Comparison of ENCODE assay signal across 1 cellular context in the genomic region with DNA sequence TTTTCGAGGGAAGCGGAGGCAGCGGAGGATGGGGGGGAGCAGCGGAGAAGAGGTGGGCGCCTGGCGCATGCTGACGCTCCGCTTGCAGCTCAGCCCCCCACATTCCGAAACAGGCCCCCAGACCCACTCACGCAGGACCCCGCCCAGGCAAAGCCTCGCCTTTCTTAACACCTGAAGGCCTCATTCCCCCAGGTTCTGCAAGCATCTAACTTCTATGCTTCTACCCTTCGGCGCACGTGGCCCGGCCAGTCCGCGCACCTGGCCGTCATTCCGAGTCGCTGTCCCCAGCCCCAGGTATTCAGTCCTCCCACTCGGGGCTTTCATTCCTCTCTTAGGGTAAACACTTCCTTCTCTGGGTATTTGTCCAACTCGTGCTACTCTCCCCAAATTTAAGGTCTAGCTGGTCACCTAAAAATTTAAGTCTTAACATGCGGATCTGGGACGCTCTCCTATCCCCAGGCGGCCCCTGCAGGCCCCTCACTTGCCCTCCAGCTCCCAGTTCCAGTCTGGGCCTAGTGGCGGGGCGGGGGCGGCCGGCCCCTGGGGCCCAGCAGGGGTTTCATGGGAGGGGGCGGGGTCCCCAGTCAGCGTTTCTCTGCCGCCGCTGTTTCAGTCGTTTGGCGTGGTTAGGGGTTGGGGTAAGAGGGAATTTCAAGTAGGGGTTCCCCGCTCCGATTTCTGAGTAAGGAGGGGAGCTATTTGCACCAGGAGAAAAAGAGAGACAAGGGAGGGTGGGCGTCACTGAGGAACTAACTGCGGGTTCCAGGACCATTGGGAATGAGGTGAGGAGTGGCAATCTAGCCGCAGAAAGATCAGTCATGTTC.
TF ChIP-seq lines count a peak whose summit lies in the region.

No MANE protein-coding gene starts in this region.

TF ChIP-seq in HEK293, 187 proteins besides CTCF, POLR2A, EP300 and RAD21 (continued from another document and continues in another):
- TF ChIP-seq TCF7L2 (IDR thresholded peaks at IDR 0.05; ENCODE audit: borderline replicate concordance, low read depth, low read length) (no peak), ZNF324 (tag by site-specific recombination; IDR thresholded peaks at IDR 0.05) (no peak), ZFHX2 (tag by site-specific recombination; conservative IDR thresholded peaks at IDR 0.05) (peak; percentile 57; the same call in 1 of the 2 replicates), ZNF701 (tag by site-specific recombination; IDR thresholded peaks at IDR 0.05) (no peak), ZBTB48 (tag by site-specific recombination; IDR thresholded peaks at IDR 0.05) (peak; percentile 91), ZNF2 (tag by site-specific recombination; IDR thresholded peaks at IDR 0.05) (no peak), ZNF510 (tag by site-specific recombination; IDR thresholded peaks at IDR 0.05; ENCODE audit: insufficient replicate concordance) (no peak), ZNF184 (tag by site-specific recombination; IDR thresholded peaks at IDR 0.05) (no peak), ZNF48 (tag by site-specific recombination; IDR thresholded peaks at IDR 0.05) (no peak), ZNF529 (tag by site-specific recombination; IDR thresholded peaks at IDR 0.05; ENCODE audit: insufficient replicate concordance) (no peak), ZNF626 (tag by site-specific recombination; IDR thresholded peaks at IDR 0.05) (no peak), ZNF544 (tag by site-specific recombination; IDR thresholded peaks at IDR 0.05) (no peak), ZNF830 (tag by site-specific recombination; IDR thresholded peaks at IDR 0.05; ENCODE audit: low read depth) (no peak), KLF10 (tag by site-specific recombination; IDR thresholded peaks at IDR 0.05) (no peak), ZNF76 (tag by site-specific recombination; IDR thresholded peaks at IDR 0.05; ENCODE audit: borderline replicate concordance, low read depth) (no peak), PRDM10 (tag by site-specific recombination; IDR thresholded peaks at IDR 0.05) (peak; percentile 92), GLIS2 (tag by site-specific recombination; IDR thresholded peaks at IDR 0.05) (peak; percentile 13), ZNF791 (tag by site-specific recombination; IDR thresholded peaks at IDR 0.05) (no peak), ZBTB17 (tag by site-specific recombination; IDR thresholded peaks at IDR 0.05) (no peak), ZFP69B (tag by site-specific recombination; IDR thresholded peaks at IDR 0.05) (peak; percentile 23; the same call in 1 of the 2 replicates), FEZF1 (tag by site-specific recombination; IDR thresholded peaks at IDR 0.05) (no peak), ZBTB1 (tag by site-specific recombination; IDR thresholded peaks at IDR 0.05) (no peak), KLF1 (tag by site-specific recombination; IDR thresholded peaks at IDR 0.05) (0 out of 2 replicates have a peak, but pooled peaks have one; percentile 31), ZBTB8A (tag by site-specific recombination; IDR thresholded peaks at IDR 0.05) (peak; percentile 10), ZXDB (tag by site-specific recombination; IDR thresholded peaks at IDR 0.05) (peak; percentile 90), ZNF114 (tag by site-specific recombination; IDR thresholded peaks at IDR 0.05) (no peak), ZBTB26 (tag by site-specific recombination; optimal IDR thresholded peaks at IDR 0.05) (no peak), ZBTB6 (tag by site-specific recombination; IDR thresholded peaks at IDR 0.05) (no peak), ZNF112 (tag by site-specific recombination; IDR thresholded peaks at IDR 0.05) (no peak), ZNF777 (tag by site-specific recombination; IDR thresholded peaks at IDR 0.05; ENCODE audit: borderline replicate concordance) (no peak), RBAK (tag by site-specific recombination; IDR thresholded peaks at IDR 0.05) (no peak), WT1 (tag by site-specific recombination; IDR thresholded peaks at IDR 0.05) (0 out of 2 replicates have a peak, but pooled peaks have one; percentile 24), KLF9 (tag by site-specific recombination; IDR thresholded peaks at IDR 0.05; ENCODE audit: low read depth) (peak; percentile 75), ZNF202 (tag by site-specific recombination; IDR thresholded peaks at IDR 0.05; ENCODE audit: borderline replicate concordance) (no peak), ZNF768 (tag by site-specific recombination; IDR thresholded peaks at IDR 0.05) (no peak)
- TF ChIP-seq, protein P1, sequence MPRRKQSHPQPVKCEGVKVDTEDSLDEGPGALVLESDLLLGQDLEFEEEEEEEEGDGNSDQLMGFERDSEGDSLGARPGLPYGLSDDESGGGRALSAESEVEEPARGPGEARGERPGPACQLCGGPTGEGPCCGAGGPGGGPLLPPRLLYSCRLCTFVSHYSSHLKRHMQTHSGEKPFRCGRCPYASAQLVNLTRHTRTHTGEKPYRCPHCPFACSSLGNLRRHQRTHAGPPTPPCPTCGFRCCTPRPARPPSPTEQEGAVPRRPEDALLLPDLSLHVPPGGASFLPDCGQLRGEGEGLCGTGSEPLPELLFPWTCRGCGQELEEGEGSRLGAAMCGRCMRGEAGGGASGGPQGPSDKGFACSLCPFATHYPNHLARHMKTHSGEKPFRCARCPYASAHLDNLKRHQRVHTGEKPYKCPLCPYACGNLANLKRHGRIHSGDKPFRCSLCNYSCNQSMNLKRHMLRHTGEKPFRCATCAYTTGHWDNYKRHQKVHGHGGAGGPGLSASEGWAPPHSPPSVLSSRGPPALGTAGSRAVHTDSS (tag by site-specific recombination; IDR thresholded peaks at IDR 0.05) = no peak
- TF ChIP-seq, protein P2, sequence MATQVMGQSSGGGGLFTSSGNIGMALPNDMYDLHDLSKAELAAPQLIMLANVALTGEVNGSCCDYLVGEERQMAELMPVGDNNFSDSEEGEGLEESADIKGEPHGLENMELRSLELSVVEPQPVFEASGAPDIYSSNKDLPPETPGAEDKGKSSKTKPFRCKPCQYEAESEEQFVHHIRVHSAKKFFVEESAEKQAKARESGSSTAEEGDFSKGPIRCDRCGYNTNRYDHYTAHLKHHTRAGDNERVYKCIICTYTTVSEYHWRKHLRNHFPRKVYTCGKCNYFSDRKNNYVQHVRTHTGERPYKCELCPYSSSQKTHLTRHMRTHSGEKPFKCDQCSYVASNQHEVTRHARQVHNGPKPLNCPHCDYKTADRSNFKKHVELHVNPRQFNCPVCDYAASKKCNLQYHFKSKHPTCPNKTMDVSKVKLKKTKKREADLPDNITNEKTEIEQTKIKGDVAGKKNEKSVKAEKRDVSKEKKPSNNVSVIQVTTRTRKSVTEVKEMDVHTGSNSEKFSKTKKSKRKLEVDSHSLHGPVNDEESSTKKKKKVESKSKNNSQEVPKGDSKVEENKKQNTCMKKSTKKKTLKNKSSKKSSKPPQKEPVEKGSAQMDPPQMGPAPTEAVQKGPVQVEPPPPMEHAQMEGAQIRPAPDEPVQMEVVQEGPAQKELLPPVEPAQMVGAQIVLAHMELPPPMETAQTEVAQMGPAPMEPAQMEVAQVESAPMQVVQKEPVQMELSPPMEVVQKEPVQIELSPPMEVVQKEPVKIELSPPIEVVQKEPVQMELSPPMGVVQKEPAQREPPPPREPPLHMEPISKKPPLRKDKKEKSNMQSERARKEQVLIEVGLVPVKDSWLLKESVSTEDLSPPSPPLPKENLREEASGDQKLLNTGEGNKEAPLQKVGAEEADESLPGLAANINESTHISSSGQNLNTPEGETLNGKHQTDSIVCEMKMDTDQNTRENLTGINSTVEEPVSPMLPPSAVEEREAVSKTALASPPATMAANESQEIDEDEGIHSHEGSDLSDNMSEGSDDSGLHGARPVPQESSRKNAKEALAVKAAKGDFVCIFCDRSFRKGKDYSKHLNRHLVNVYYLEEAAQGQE (tag by site-specific recombination; IDR thresholded peaks at IDR 0.05) = 0 out of 2 replicates have a peak, but pooled peaks have one; percentile 26
- TF ChIP-seq, protein P3, sequence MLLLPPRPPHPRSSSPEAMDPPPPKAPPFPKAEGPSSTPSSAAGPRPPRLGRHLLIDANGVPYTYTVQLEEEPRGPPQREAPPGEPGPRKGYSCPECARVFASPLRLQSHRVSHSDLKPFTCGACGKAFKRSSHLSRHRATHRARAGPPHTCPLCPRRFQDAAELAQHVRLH (tag by site-specific recombination; IDR thresholded peaks at IDR 0.05) = no peak
- TF ChIP-seq, protein P4, sequence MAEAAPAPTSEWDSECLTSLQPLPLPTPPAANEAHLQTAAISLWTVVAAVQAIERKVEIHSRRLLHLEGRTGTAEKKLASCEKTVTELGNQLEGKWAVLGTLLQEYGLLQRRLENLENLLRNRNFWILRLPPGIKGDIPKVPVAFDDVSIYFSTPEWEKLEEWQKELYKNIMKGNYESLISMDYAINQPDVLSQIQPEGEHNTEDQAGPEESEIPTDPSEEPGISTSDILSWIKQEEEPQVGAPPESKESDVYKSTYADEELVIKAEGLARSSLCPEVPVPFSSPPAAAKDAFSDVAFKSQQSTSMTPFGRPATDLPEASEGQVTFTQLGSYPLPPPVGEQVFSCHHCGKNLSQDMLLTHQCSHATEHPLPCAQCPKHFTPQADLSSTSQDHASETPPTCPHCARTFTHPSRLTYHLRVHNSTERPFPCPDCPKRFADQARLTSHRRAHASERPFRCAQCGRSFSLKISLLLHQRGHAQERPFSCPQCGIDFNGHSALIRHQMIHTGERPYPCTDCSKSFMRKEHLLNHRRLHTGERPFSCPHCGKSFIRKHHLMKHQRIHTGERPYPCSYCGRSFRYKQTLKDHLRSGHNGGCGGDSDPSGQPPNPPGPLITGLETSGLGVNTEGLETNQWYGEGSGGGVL (tag by site-specific recombination; IDR thresholded peaks at IDR 0.05) = peak; percentile 55
- TF ChIP-seq, protein P5, sequence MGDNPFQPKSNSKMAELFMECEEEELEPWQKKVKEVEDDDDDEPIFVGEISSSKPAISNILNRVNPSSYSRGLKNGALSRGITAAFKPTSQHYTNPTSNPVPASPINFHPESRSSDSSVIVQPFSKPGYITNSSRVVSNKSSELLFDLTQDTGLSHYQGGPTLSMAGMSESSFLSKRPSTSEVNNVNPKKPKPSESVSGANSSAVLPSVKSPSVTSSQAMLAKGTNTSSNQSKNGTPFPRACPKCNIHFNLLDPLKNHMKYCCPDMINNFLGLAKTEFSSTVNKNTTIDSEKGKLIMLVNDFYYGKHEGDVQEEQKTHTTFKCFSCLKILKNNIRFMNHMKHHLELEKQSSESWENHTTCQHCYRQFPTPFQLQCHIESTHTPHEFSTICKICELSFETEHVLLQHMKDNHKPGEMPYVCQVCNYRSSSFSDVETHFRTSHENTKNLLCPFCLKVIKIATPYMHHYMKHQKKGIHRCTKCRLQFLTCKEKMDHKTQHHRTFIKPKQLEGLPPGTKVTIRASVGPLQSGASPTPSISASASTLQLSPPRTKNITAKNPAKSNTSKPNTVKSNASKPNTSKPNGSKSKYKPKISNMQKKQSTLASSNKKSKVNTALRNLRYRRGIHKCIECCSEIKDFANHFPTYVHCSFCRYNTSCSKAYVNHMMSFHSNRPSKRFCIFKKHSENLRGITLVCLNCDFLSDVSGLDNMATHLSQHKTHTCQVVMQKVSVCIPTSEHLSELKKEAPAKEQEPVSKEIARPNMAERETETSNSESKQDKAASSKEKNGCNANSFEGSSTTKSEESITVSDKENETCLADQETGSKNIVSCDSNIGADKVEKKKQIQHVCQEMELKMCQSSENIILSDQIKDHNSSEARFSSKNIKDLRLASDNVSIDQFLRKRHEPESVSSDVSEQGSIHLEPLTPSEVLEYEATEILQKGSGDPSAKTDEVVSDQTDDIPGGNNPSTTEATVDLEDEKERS (tag by site-specific recombination; IDR thresholded peaks at IDR 0.05) = no peak
